Comparison of ENCODE assay signal across 19 cellular contexts in genomic region chr2:209584915-209585314, GRCh38.
"Had no signal": no experiment of that assay in that cellular context is flagged by ENCODE, and none has a peak within 500 bp of the region (broad histone marks: within the 10 kb centered on the region; RNA-seq: fewer than 3 reads in every experiment).

No MANE protein-coding gene starts in this region.

- H3K36me3 Mint-ChIP-seq: memory B cell had no signal

- H3K36me3 ChIP-seq: esophagus muscularis mucosa, gastroesophageal sphincter, heart right ventricle, left lung had no signal

- H3K4me3 Mint-ChIP-seq: memory B cell had no signal

- H3K27me3 ChIP-seq: esophagus muscularis mucosa, foreskin keratinocyte, gastroesophageal sphincter, heart right ventricle, left lung had no signal

- H3K27me3 Mint-ChIP-seq: memory B cell had no signal

- H3K4me1 Mint-ChIP-seq: memory B cell had no signal

- H3K27ac Mint-ChIP-seq: memory B cell had no signal

- DNase-seq: dermis blood vessel endothelial cell; effector CD4-positive, alpha-beta T cell; effector memory CD4-positive, alpha-beta T cell; foreskin keratinocyte; head of caudate nucleus; heart right ventricle; hippocampal formation; left cardiac atrium; left lung; left ventricle myocardium superior; mammary epithelial cell; mesendoderm; midbrain; mucosa of descending colon had no signal

- H3K9me3 Mint-ChIP-seq: memory B cell had no signal

- ATAC-seq: foreskin keratinocyte, gastroesophageal sphincter, heart right ventricle, left cardiac atrium, left lung, left ventricle myocardium superior, mucosa of descending colon had no signal

- H3K4me3 ChIP-seq: coronary artery, esophagus muscularis mucosa, gastroesophageal sphincter, heart right ventricle, left lung, lung, mucosa of descending colon had no signal

- H3K27ac ChIP-seq: coronary artery, esophagus muscularis mucosa, foreskin keratinocyte, gastroesophageal sphincter, heart right ventricle, left lung had no signal

- H3K4me1 ChIP-seq: esophagus muscularis mucosa, foreskin keratinocyte, gastroesophageal sphincter, heart right ventricle, left lung had no signal

- H3K9me3 ChIP-seq: esophagus muscularis mucosa, gastroesophageal sphincter, heart right ventricle, left lung, mucosa of descending colon had no signal
